In genomic region chr11:112718483-112718882, GRCh38 we compare ENCODE assay signal across 28 cellular contexts.
"Had no signal": no experiment of that assay in that cellular context is flagged by ENCODE, and none has a peak within 500 bp of the region (broad histone marks: within the 10 kb centered on the region; RNA-seq: fewer than 3 reads in every experiment).

No MANE protein-coding gene starts in this region.

- H3K4me1 Mint-ChIP-seq: activated CD4-positive, alpha-beta T cell treated with anti-CD3 and anti-CD28 coated beads for 36 hours; activated CD4-positive, alpha-beta T cell treated with anti-CD3 and anti-CD28 coated beads, Interleukin-2, amount 10 ng/mL, durations not matched to agents 7 days and 5 days; WTC11 had no signal

- H3K4me3 ChIP-seq: adrenal gland, body of pancreas, breast epithelium, SJSA1 had no signal

- H3K9me3 ChIP-seq: adrenal gland, body of pancreas, breast epithelium, SJSA1, SK-N-SH had no signal

- H3K4me1 ChIP-seq: adrenal gland, body of pancreas, breast epithelium, SJSA1 had no signal

- H3K27ac Mint-ChIP-seq: activated CD4-positive, alpha-beta T cell treated with anti-CD3 and anti-CD28 coated beads for 36 hours; activated CD4-positive, alpha-beta T cell treated with anti-CD3 and anti-CD28 coated beads, Interleukin-2, amount 10 ng/mL, durations not matched to agents 7 days and 5 days; activated CD8-positive, alpha-beta T cell treated with anti-CD3 and anti-CD28 coated beads, Interleukin-2, amount 10 ng/mL, durations not matched to agents 7 days and 5 days; activated naive CD4-positive, alpha-beta T cell treated with anti-CD3 and anti-CD28 coated beads for 36 hours; activated naive CD4-positive, alpha-beta T cell treated with anti-CD3 and anti-CD28 coated beads, Interleukin-2, amount 50 U/mL, for 72 hours; activated T-cell treated with anti-CD3 and anti-CD28 coated beads, Interleukin-2, amount 50 U/mL, for 24 hours; activated T-helper 2 cell treated with anti-CD3 and anti-CD28 coated beads, Interferon-gamma antibody, Interleukin-2, Interleukin-4, amounts not matched to agents 10 μg/mL and 5 μg/mL and 100 μg/mL, durations not matched to agents 14 hours and 24 hours and 36 hours; T-helper 1 cell treated with Interleukin-12 subunit alpha and Interleukin-12 subunit beta and Interleukin-4 antibody, amounts not matched to agents 30 μg/mL and 1 μg/mL, for 36 hours; T-helper 2 cell treated with Interferon-gamma antibody and Interleukin-4, amounts not matched to agents 5 μg/mL and 100 μg/mL, for 36 hours; WTC11 had no signal

- ATAC-seq: activated CD4-positive, alpha-beta T cell treated with anti-CD3 and anti-CD28 coated beads for 36 hours; activated CD4-positive, CD25-positive, alpha-beta regulatory T cell treated with anti-CD3 and anti-CD28 coated beads, Interleukin-2, amount 50 U/mL, for 24 hours; activated CD8-positive, alpha-beta T cell treated with anti-CD3 and anti-CD28 coated beads, Interleukin-2, amount 10 ng/mL, durations not matched to agents 7 days and 5 days; activated naive CD4-positive, alpha-beta T cell treated with anti-CD3 and anti-CD28 coated beads, Interleukin-2, amount 50 U/mL, for 72 hours; body of pancreas; Panc1; WTC11 had no signal

- H3K36me3 ChIP-seq: adrenal gland, breast epithelium, SJSA1 had no signal

- H3K27me3 ChIP-seq: adrenal gland, body of pancreas, breast epithelium, SJSA1 had no signal

- H3K27ac ChIP-seq: adrenal gland, body of pancreas, breast epithelium, KMS-11, SJSA1 had no signal

- H3K4me3 Mint-ChIP-seq: activated CD4-positive, alpha-beta T cell treated with anti-CD3 and anti-CD28 coated beads for 36 hours; activated CD4-positive, alpha-beta T cell treated with anti-CD3 and anti-CD28 coated beads, Interleukin-2, amount 10 ng/mL, durations not matched to agents 7 days and 5 days; activated CD8-positive, alpha-beta T cell treated with anti-CD3 and anti-CD28 coated beads, Interleukin-2, amount 10 ng/mL, durations not matched to agents 7 days and 5 days; activated naive CD4-positive, alpha-beta T cell treated with anti-CD3 and anti-CD28 coated beads for 36 hours; activated T-cell treated with anti-CD3 and anti-CD28 coated beads, Interleukin-2, amount 50 U/mL, for 24 hours; T-helper 1 cell treated with Interleukin-12 subunit alpha and Interleukin-12 subunit beta and Interleukin-4 antibody, amounts not matched to agents 30 μg/mL and 1 μg/mL, for 36 hours; T-helper 2 cell treated with Interferon-gamma antibody and Interleukin-4, amounts not matched to agents 5 μg/mL and 100 μg/mL, for 36 hours; WTC11 had no signal

- H3K36me3 Mint-ChIP-seq: activated naive CD4-positive, alpha-beta T cell treated with anti-CD3 and anti-CD28 coated beads, Interleukin-2, amount 50 U/mL, for 72 hours; WTC11 had no signal

- DNase-seq: activated CD4-positive, alpha-beta T cell treated with anti-CD3 and anti-CD28 coated beads for 36 hours; activated CD4-positive, alpha-beta T cell treated with anti-CD3 and anti-CD28 coated beads, Interleukin-2, amount 10 ng/mL, durations not matched to agents 7 days and 5 days; activated CD4-positive, alpha-beta T cell treated with anti-CD3 and anti-CD28 coated beads, Interleukin-2, amount 50 U/mL, for 48 hours; activated CD8-positive, alpha-beta T cell treated with anti-CD3 and anti-CD28 coated beads, Interleukin-2, amount 10 ng/mL, durations not matched to agents 7 days and 5 days; activated gamma-delta T cell treated with Interleukin-2 at 50 U/mL for 16 hours; activated naive CD4-positive, alpha-beta T cell treated with anti-CD3 and anti-CD28 coated beads for 36 hours; activated T-cell treated with anti-CD3 and anti-CD28 coated beads, Interleukin-2, amount 50 U/mL, for 24 hours; adrenal gland; body of pancreas; NCI-H1105; NCI-H1417 treated with DMSO at 0.1 percent for 48 hours; NCI-H187 treated with DMSO at 0.1 percent for 48 hours; NCI-H2081; NCI-H2171 treated with DMSO at 0.1 percent for 48 hours; NCI-H226; NCI-H524 treated with DMSO at 0.1 percent for 48 hours; SHP77; SK-N-SH had no signal

- H3K9me3 Mint-ChIP-seq: activated CD4-positive, alpha-beta T cell treated with anti-CD3 and anti-CD28 coated beads, Interleukin-2, amount 10 ng/mL, durations not matched to agents 7 days and 5 days; activated naive CD4-positive, alpha-beta T cell treated with anti-CD3 and anti-CD28 coated beads for 36 hours; activated naive CD4-positive, alpha-beta T cell treated with anti-CD3 and anti-CD28 coated beads, Interleukin-2, amount 50 U/mL, for 72 hours; activated T-cell treated with anti-CD3 and anti-CD28 coated beads, Interleukin-2, amount 50 U/mL, for 24 hours; activated T-helper 2 cell treated with anti-CD3 and anti-CD28 coated beads, Interferon-gamma antibody, Interleukin-2, Interleukin-4, amounts not matched to agents 10 μg/mL and 5 μg/mL and 100 μg/mL, durations not matched to agents 14 hours and 24 hours and 36 hours; T-helper 1 cell treated with Interleukin-12 subunit alpha and Interleukin-12 subunit beta and Interleukin-4 antibody, amounts not matched to agents 30 μg/mL and 1 μg/mL, for 36 hours; T-helper 2 cell treated with Interferon-gamma antibody and Interleukin-4, amounts not matched to agents 5 μg/mL and 100 μg/mL, for 36 hours had no signal
